11 cellular contexts compared by ENCODE assay signal in the genomic region with DNA sequence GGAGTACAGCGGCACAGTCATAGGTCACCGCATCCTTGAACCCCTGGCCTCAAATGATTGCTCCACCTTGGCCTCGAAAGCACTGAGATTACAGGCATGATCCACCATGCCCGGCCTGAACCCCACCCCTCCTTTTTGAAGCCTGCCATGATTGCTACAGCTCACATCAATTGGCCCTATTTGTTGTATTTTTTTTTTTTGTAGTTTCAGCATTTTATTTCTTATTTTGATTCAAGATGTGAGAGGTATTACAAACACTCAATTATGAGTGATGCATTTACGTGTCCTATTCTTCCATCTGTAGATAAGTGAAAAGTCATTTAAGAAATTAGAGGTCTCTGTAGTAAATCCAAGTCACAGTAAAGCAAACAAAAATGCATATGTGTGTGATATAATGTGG. TPM values are rescaled to one million over a fixed set of nuclear protein-coding genes. Genes with fewer than 3 reads are reported as not detected.
"Had no signal": no experiment of that assay in that cellular context is flagged by ENCODE, and none has a peak within 500 bp of the region (broad histone marks: within the 10 kb centered on the region; RNA-seq: fewer than 3 reads in every experiment).

No MANE protein-coding gene starts in this region.

RNA-seq across cellular contexts. Expression of a gene that starts 16.0 kb away (rescaled TPM):
- total RNA-seq: OCI-LY7, PC-3, PC-9, Peyer's patch, Right ventricle myocardium inferior, Right ventricle myocardium superior, RPMI7951, SJCRH30, SJSA1, SK-MEL-5 had no signal
- polyA plus RNA-seq: SK-N-SH had no signal

RNA-seq across cellular contexts. Expression of a gene that starts 32.3 kb away (rescaled TPM):
- total RNA-seq: OCI-LY7, PC-3, Peyer's patch, Right ventricle myocardium inferior, Right ventricle myocardium superior, SJCRH30, SJSA1 had no signal
